ENCODE assay signal across 1 cellular context in the genomic region with DNA sequence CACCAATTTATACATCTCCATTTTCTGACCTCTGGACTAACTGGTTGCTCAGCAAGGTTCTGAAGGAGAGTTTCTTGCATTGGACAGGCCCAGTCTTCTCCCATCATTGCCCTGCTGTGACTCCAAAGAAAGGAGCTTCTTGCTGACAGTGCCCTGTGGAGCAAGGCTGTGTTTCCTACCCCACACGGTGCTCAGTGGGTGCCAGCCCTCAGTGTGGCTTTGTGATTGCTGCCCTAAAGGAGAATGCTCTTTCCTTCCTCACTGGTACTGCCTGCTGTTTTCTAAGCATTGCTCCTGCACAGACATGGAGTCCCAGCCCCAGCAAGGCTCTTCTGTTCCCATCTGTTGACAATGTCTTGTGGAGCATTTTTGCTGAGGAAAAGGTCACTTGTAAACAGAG.
TF ChIP-seq lines count a peak whose summit lies in the region.

No MANE protein-coding gene starts in this region.

TF ChIP-seq in GM23338, 12 proteins besides CTCF, POLR2A, EP300 and RAD21:
- TF ChIP-seq ZNF114 (CRISPR knock-in tag; IDR thresholded peaks at IDR 0.05) (no peak), JUNB (IDR thresholded peaks at IDR 0.05; ENCODE audit: unreplicated experiment) (no peak), STAT1 (IDR thresholded peaks at IDR 0.05; ENCODE audit: unreplicated experiment) (no peak)
- TF ChIP-seq, protein P1, sequence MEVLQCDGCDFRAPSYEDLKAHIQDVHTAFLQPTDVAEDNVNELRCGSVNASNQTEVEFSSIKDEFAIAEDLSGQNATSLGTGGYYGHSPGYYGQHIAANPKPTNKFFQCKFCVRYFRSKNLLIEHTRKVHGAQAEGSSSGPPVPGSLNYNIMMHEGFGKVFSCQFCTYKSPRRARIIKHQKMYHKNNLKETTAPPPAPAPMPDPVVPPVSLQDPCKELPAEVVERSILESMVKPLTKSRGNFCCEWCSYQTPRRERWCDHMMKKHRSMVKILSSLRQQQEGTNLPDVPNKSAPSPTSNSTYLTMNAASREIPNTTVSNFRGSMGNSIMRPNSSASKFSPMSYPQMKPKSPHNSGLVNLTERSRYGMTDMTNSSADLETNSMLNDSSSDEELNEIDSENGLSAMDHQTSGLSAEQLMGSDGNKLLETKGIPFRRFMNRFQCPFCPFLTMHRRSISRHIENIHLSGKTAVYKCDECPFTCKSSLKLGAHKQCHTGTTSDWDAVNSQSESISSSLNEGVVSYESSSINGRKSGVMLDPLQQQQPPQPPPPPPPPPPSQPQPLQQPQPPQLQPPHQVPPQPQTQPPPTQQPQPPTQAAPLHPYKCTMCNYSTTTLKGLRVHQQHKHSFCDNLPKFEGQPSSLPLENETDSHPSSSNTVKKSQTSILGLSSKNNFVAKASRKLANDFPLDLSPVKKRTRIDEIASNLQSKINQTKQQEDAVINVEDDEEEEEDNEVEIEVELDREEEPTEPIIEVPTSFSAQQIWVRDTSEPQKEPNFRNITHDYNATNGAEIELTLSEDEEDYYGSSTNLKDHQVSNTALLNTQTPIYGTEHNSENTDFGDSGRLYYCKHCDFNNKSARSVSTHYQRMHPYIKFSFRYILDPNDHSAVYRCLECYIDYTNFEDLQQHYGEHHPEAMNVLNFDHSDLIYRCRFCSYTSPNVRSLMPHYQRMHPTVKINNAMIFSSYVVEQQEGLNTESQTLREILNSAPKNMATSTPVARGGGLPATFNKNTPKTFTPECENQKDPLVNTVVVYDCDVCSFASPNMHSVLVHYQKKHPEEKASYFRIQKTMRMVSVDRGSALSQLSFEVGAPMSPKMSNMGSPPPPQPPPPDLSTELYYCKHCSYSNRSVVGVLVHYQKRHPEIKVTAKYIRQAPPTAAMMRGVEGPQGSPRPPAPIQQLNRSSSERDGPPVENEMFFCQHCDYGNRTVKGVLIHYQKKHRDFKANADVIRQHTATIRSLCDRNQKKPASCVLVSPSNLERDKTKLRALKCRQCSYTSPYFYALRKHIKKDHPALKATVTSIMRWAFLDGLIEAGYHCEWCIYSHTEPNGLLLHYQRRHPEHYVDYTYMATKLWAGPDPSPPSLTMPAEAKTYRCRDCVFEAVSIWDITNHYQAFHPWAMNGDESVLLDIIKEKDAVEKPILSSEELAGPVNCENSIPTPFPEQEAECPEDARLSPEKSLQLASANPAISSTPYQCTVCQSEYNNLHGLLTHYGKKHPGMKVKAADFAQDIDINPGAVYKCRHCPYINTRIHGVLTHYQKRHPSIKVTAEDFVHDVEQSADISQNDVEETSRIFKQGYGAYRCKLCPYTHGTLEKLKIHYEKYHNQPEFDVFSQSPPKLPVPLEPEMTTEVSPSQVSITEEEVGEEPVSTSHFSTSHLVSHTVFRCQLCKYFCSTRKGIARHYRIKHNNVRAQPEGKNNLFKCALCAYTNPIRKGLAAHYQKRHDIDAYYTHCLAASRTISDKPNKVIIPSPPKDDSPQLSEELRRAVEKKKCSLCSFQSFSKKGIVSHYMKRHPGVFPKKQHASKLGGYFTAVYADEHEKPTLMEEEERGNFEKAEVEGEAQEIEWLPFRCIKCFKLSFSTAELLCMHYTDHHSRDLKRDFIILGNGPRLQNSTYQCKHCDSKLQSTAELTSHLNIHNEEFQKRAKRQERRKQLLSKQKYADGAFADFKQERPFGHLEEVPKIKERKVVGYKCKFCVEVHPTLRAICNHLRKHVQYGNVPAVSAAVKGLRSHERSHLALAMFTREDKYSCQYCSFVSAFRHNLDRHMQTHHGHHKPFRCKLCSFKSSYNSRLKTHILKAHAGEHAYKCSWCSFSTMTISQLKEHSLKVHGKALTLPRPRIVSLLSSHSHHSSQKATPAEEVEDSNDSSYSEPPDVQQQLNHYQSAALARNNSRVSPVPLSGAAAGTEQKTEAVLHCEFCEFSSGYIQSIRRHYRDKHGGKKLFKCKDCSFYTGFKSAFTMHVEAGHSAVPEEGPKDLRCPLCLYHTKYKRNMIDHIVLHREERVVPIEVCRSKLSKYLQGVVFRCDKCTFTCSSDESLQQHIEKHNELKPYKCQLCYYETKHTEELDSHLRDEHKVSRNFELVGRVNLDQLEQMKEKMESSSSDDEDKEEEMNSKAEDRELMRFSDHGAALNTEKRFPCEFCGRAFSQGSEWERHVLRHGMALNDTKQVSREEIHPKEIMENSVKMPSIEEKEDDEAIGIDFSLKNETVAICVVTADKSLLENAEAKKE (CRISPR knock-in tag; IDR thresholded peaks at IDR 0.05), result 0 out of 2 replicates have a peak, but pooled peaks have one; percentile 37
